8 cellular contexts compared by ENCODE assay signal in genomic region chr10:6579193-6579903, GRCh38. TPM values are rescaled to one million over a fixed set of nuclear protein-coding genes. Genes with fewer than 3 reads are reported as not detected.
A peak's percentile ranks its signal among the peaks of the same experiment; 100 is the strongest.
DNase-seq lines count a peak whose midpoint lies in the region; ATAC-seq, FAIRE-seq and TF ChIP-seq lines count a peak whose summit lies in the region.

No MANE protein-coding gene starts in this region.

- peak overlapping the region; percentile 95 for H3K27ac Mint-ChIP-seq in activated naive CD4-positive, alpha-beta T cell treated with anti-CD3 and anti-CD28 coated beads, Interleukin-2, amount 10 ng/mL, durations not matched to agents 7 days and 5 days
- H3K27ac Mint-ChIP-seq in stimulated activated memory B cell treated with anti-CD40 and anti-IgM and Interleukin-4, amounts not matched to agents 10 μg/mL and 1 μg/mL and 100 μg/mL, for 72 hours = no peak overlapping the region

- H3K36me3 ChIP-seq in HUES64 (ENCODE audit: insufficient read depth, low read length) (peaks cover 20% of the 10 kb centered on the region), keratinocyte (ENCODE audit: control insufficient read depth in 2 of 2, extremely low read depth in 1 of 2, insufficient read depth in 2 of 2, low read length in 2 of 2) (peaks cover 0 to 10% of the 10 kb centered on the region in 2 experiments)

- no peaks in the 10 kb centered on the region for H3K9me1 ChIP-seq in keratinocyte (ENCODE audit: control insufficient read depth, extremely low read depth, insufficient read depth, low read length)

- H3K4me1 ChIP-seq in HUES64 (ENCODE audit: insufficient read depth, low read length) = peaks cover 20% of the 10 kb centered on the region
- H3K4me1 ChIP-seq in keratinocyte (ENCODE audit: control insufficient read depth, extremely low read depth, insufficient read depth, low read length) = peaks cover 10% of the 10 kb centered on the region

- H3K4me2 ChIP-seq in keratinocyte (ENCODE audit: control insufficient read depth, extremely low read depth, insufficient read depth, low read depth, low read length) = peak overlapping the region; percentile 80

- dilution Hi-C loops in keratinocyte (cut with MboI; ENCODE audit: extremely low pct_ligation_motif_present, low sequenced_read_pairs) = no loop called here

- peaks cover 2% of the 10 kb centered on the region for H3K79me2 ChIP-seq in keratinocyte (ENCODE audit: control insufficient read depth, insufficient read depth, low read length)

- peaks cover 58% of the 10 kb centered on the region for H3K36me3 Mint-ChIP-seq in activated naive CD4-positive, alpha-beta T cell treated with anti-CD3 and anti-CD28 coated beads, Interleukin-2, amount 10 ng/mL, durations not matched to agents 7 days and 5 days
- H3K36me3 Mint-ChIP-seq in stimulated activated memory B cell treated with anti-CD40 and anti-IgM and Interleukin-4, amounts not matched to agents 10 μg/mL and 1 μg/mL and 100 μg/mL, for 72 hours = no peaks in the 10 kb centered on the region

- peak; percentile 38 for DNase-seq in activated naive CD4-positive, alpha-beta T cell treated with anti-CD3 and anti-CD28 coated beads, Interleukin-2, amount 10 ng/mL, durations not matched to agents 7 days and 5 days
- no peak for DNase-seq in keratinocyte (ENCODE audit: low read depth, low spot score)
- DNase-seq in 8988T = no peak
- DNase-seq in NCI-H2107 treated with DMSO at 0.1 percent for 48 hours (lab: John Stamatoyannopoulos, UW; ENCODE audit: unreplicated experiment) = no peak

- no peak for FAIRE-seq in keratinocyte (lab: Jason Lieb, UNC)

- H3K4me1 Mint-ChIP-seq in activated naive CD4-positive, alpha-beta T cell treated with anti-CD3 and anti-CD28 coated beads, Interleukin-2, amount 10 ng/mL, durations not matched to agents 7 days and 5 days = peaks cover 52% of the 10 kb centered on the region
- H3K4me1 Mint-ChIP-seq in stimulated activated memory B cell treated with anti-CD40 and anti-IgM and Interleukin-4, amounts not matched to agents 10 μg/mL and 1 μg/mL and 100 μg/mL, for 72 hours = peaks cover 19% of the 10 kb centered on the region

- H3K27me3 ChIP-seq in HUES64 (ENCODE audit: insufficient read depth, low read length) (peaks cover 28% of the 10 kb centered on the region), keratinocyte (ENCODE audit: control insufficient read depth, extremely low read depth, insufficient read depth, low read length) (no peaks in the 10 kb centered on the region)

- WGBS in HUES64 = 9% methylated on average over 16 of the region's 16 CpGs

- TF ChIP-seq CTCF in keratinocyte (optimal IDR thresholded peaks at IDR 0.05 in 1 of 3, IDR thresholded peaks at IDR 0.05 in 1 of 3, conservative IDR thresholded peaks at IDR 0.05 in 1 of 3; ENCODE audit: extremely low read depth in 1 of 3, insufficient read depth in 2 of 3, low read length in 3 of 3) = no peak

- no peak overlapping the region for H3K27ac ChIP-seq in HUES64 (ENCODE audit: low read depth, low read length)
- H3K27ac ChIP-seq in keratinocyte (ENCODE audit: control insufficient read depth, insufficient read depth, low read length) = no peak overlapping the region

- H3K9me3 Mint-ChIP-seq in activated naive CD4-positive, alpha-beta T cell treated with anti-CD3 and anti-CD28 coated beads, Interleukin-2, amount 10 ng/mL, durations not matched to agents 7 days and 5 days = no peaks in the 10 kb centered on the region
- H3K9me3 Mint-ChIP-seq in stimulated activated memory B cell treated with anti-CD40 and anti-IgM and Interleukin-4, amounts not matched to agents 10 μg/mL and 1 μg/mL and 100 μg/mL, for 72 hours = no peaks in the 10 kb centered on the region

- H3K9me3 ChIP-seq in HUES64 (ENCODE audit: insufficient read depth, low read depth, low read length) (no peaks in the 10 kb centered on the region), keratinocyte (ENCODE audit: control insufficient read depth, low read depth, low read length) (no peaks in the 10 kb centered on the region)

- peak overlapping the region; percentile 97 for H3K4me3 ChIP-seq in HUES64 (ENCODE audit: low read length)
- peak overlapping the region; percentile 52 to 75 (median 70) for H3K4me3 ChIP-seq in keratinocyte (ENCODE audit: control insufficient read depth in 2 of 3, extremely low read depth in 1 of 3, insufficient read depth in 2 of 3, low read depth in 1 of 3, low read length in 3 of 3)

- CTCF ChIA-PET in activated naive CD4-positive, alpha-beta T cell treated with anti-CD3 and anti-CD28 coated beads, Interleukin-2, amount 10 ng/mL, durations not matched to agents 7 days and 5 days (lab: Charles Lee) = interaction anchor here (0.7 to 6.7 kb wide), 7 partner anchors 12 to 91 kb away, joined by 3 to 53 read pairs (median 8); no protein-coding TSS in a partner anchor

- H4K20me1 ChIP-seq in keratinocyte (ENCODE audit: control insufficient read depth, extremely low read depth, insufficient read depth, low read length) = no peaks in the 10 kb centered on the region

- H2AFZ ChIP-seq in keratinocyte (ENCODE audit: control insufficient read depth, low read length) = peak overlapping the region; percentile 54

- H3K9ac ChIP-seq in HUES64 (ENCODE audit: low read depth, low read length) (peak overlapping the region; percentile 80), keratinocyte (ENCODE audit: control insufficient read depth, extremely low read depth, insufficient read depth, low read length) (peak overlapping the region; percentile 65)

- peak overlapping the region; percentile 88 for H3K4me3 Mint-ChIP-seq in activated naive CD4-positive, alpha-beta T cell treated with anti-CD3 and anti-CD28 coated beads, Interleukin-2, amount 10 ng/mL, durations not matched to agents 7 days and 5 days
- peak overlapping the region; percentile 55 for H3K4me3 Mint-ChIP-seq in stimulated activated memory B cell treated with anti-CD40 and anti-IgM and Interleukin-4, amounts not matched to agents 10 μg/mL and 1 μg/mL and 100 μg/mL, for 72 hours

- ATAC-seq in stimulated activated memory B cell treated with anti-CD40 and anti-IgM and Interleukin-4, amounts not matched to agents 10 μg/mL and 1 μg/mL and 100 μg/mL, for 72 hours = no peak
- ATAC-seq in GM19452 (IDR thresholded peaks at IDR 0.05; ENCODE audit: unreplicated experiment) (no peak), GM21381 (IDR thresholded peaks at IDR 0.05; ENCODE audit: unreplicated experiment) (no peak)

- H3K27me3 Mint-ChIP-seq in activated naive CD4-positive, alpha-beta T cell treated with anti-CD3 and anti-CD28 coated beads, Interleukin-2, amount 10 ng/mL, durations not matched to agents 7 days and 5 days = no peaks in the 10 kb centered on the region
- H3K27me3 Mint-ChIP-seq in stimulated activated memory B cell treated with anti-CD40 and anti-IgM and Interleukin-4, amounts not matched to agents 10 μg/mL and 1 μg/mL and 100 μg/mL, for 72 hours = peaks cover 80% of the 10 kb centered on the region

RNA-seq across cellular contexts. Expression of gene PRKCQ, which starts 0.7 kb away (rescaled TPM):
- polyA plus RNA-seq in HUES64 (2013, experiment 1 of 2) = 13.2 TPM
- polyA plus RNA-seq in HUES64 (2013, experiment 2 of 2) = 12.0 TPM
- 4.9 to 7.5 TPM (median 7.2 TPM) in 3 replicates for polyA plus RNA-seq in keratinocyte
- polyA plus RNA-seq in keratinocyte (2011; ENCODE audit: low read depth) = 0.66 TPM
- polyA plus RNA-seq in keratinocyte (2011; cell fraction: cytosol; rRNA removed) = 5.3 and 6.6 TPM in 2 replicates
- 7.2 and 7.3 TPM in 2 replicates for polyA plus RNA-seq in keratinocyte (2011; cell fraction: nucleus; rRNA removed)
- polyA plus RNA-seq in keratinocyte (2012; ENCODE audit: low replicate concordance) = 0.83 and 5.4 TPM in 2 replicates
- 4.6 to 11.2 TPM (median 7.9 TPM) in 3 replicates for polyA minus RNA-seq in keratinocyte
- 5.6 TPM for polyA minus RNA-seq in keratinocyte (2011; cell fraction: cytosol; rRNA and poly(A)+ RNA removed)
- 4.9 and 8.7 TPM in 2 replicates for polyA minus RNA-seq in keratinocyte (2011; cell fraction: nucleus; rRNA and poly(A)+ RNA removed)
